In genomic region chr7:37450035-37450434, GRCh38 we compare ENCODE assay signal across 15 cellular contexts. TPM values are rescaled to one million over a fixed set of nuclear protein-coding genes. Genes with fewer than 3 reads are reported as not detected.
DNase-seq lines count a peak whose midpoint lies in the region; ATAC-seq and TF ChIP-seq lines count a peak whose summit lies in the region.
"Had no signal": no experiment of that assay in that cellular context is flagged by ENCODE, and none has a peak within 500 bp of the region (broad histone marks: within the 10 kb centered on the region; RNA-seq: fewer than 3 reads in every experiment).

No MANE protein-coding gene starts in this region.

- DNase-seq in activated CD4-positive, alpha-beta memory T cell treated with anti-CD3 and anti-CD28 coated beads for 36 hours: no peak
- DNase-seq in activated CD4-positive, alpha-beta memory T cell treated with anti-CD3 and anti-CD28 coated beads, Interleukin-2, amount 10 ng/mL, durations not matched to agents 7 days and 5 days: no peak
- DNase-seq in NCI-H524 (lab: John Stamatoyannopoulos, UW): peak; percentile 42 to 85
- no peak for DNase-seq in spleen
- no peak for DNase-seq in right lobe of liver
- no peak for DNase-seq in aorta
- DNase-seq: activated CD4-positive, alpha-beta T cell treated with anti-CD3 and anti-CD28 coated beads for 1 hour; activated gamma-delta T cell treated with Interleukin-2 at 50 U/mL for 16 hours; gastrocnemius medialis; NCI-H345; OCI-M1; ovary; small intestine had no signal

- H3K27me3 ChIP-seq in spleen (replicated peaks in 1 of 7) (no peaks in the 10 kb centered on the region), right lobe of liver (no peaks in the 10 kb centered on the region), aorta (ENCODE audit: control insufficient read depth in 1 of 2, insufficient read depth in 2 of 2, low read length in 1 of 2) (no peaks in the 10 kb centered on the region)
- H3K27me3 ChIP-seq: ovary had no signal

- ATAC-seq in GM18520 (IDR thresholded peaks at IDR 0.05; ENCODE audit: unreplicated experiment): no peak
- ATAC-seq in right lobe of liver: no peak
- ATAC-seq in aorta (ENCODE audit: low FRiP score): no peak
- ATAC-seq: gastrocnemius medialis had no signal

- H3K4me3 Mint-ChIP-seq in activated CD4-positive, alpha-beta memory T cell treated with anti-CD3 and anti-CD28 coated beads for 36 hours: peak overlapping the region; percentile 22
- no peak overlapping the region for H3K4me3 Mint-ChIP-seq in activated CD4-positive, alpha-beta memory T cell treated with anti-CD3 and anti-CD28 coated beads, Interleukin-2, amount 10 ng/mL, durations not matched to agents 7 days and 5 days
- peak overlapping the region in 4 of 5 experiments; percentile 23 to 98 (median 94) for H3K4me3 Mint-ChIP-seq in brain

- TF ChIP-seq CTCF in brain (conservative IDR thresholded peaks at IDR 0.05): no peak
- TF ChIP-seq CTCF in spleen (IDR thresholded peaks at IDR 0.05 in 8 of 11, conservative IDR thresholded peaks at IDR 0.05 in 3 of 11): no peak
- no peak for TF ChIP-seq CTCF in right lobe of liver (IDR thresholded peaks at IDR 0.05)

- 87 to 97% (median 91%) methylated on average over 3 of the region's 3 CpGs for WGBS in spleen, 5 donors
- 82% methylated on average over 3 of the region's 3 CpGs for WGBS in right lobe of liver (ENCODE audit: insufficient coverage, low coverage, low lambda C conversion rate, missing lambda C conversion rate)
- WGBS in aorta, 2 donors: 92 to 93% methylated on average over 3 of the region's 3 CpGs

- H3K9me3 ChIP-seq in spleen (no peaks in the 10 kb centered on the region), right lobe of liver (no peaks in the 10 kb centered on the region), aorta (ENCODE audit: control insufficient read depth, low read length) (no peaks in the 10 kb centered on the region)
- H3K9me3 ChIP-seq: gastrocnemius medialis, ovary had no signal

- H3K27me3 Mint-ChIP-seq in activated CD4-positive, alpha-beta memory T cell treated with anti-CD3 and anti-CD28 coated beads for 36 hours: peaks cover 1% of the 10 kb centered on the region
- H3K27me3 Mint-ChIP-seq in activated CD4-positive, alpha-beta memory T cell treated with anti-CD3 and anti-CD28 coated beads, Interleukin-2, amount 10 ng/mL, durations not matched to agents 7 days and 5 days: peaks cover 3% of the 10 kb centered on the region
- peaks cover 26% of the 10 kb centered on the region for H3K27me3 Mint-ChIP-seq in brain

- H3K36me3 ChIP-seq in spleen (peaks cover 0 to 4% (median 0%) of the 10 kb centered on the region in 6 donors), right lobe of liver (no peaks in the 10 kb centered on the region), aorta (ENCODE audit: control insufficient read depth in 1 of 2, insufficient read depth in 2 of 2, low read length in 1 of 2) (no peaks in the 10 kb centered on the region)
- H3K36me3 ChIP-seq: gastrocnemius medialis, ovary had no signal

- peaks cover 10% of the 10 kb centered on the region for H3K36me3 Mint-ChIP-seq in activated CD4-positive, alpha-beta memory T cell treated with anti-CD3 and anti-CD28 coated beads for 36 hours
- peaks cover 18% of the 10 kb centered on the region for H3K36me3 Mint-ChIP-seq in activated CD4-positive, alpha-beta memory T cell treated with anti-CD3 and anti-CD28 coated beads, Interleukin-2, amount 10 ng/mL, durations not matched to agents 7 days and 5 days (ENCODE audit: low read depth)
- no peaks in the 10 kb centered on the region for H3K36me3 Mint-ChIP-seq in brain

- intact Hi-C loops in activated CD4-positive, alpha-beta memory T cell treated with anti-CD3 and anti-CD28 coated beads for 36 hours (cut with micrococcal nuclease): loop anchor here (5.0 kb wide), 1 partner anchor 47 kb away; no protein-coding TSS in a partner anchor
- intact Hi-C loops in spleen (cut with DNase I; ENCODE audit: low total_unique reads): no loop called here
- intact Hi-C loops in right lobe of liver (cut with DNase I): no loop called here
- intact Hi-C loops in aorta (cut with DNase I): no loop called here

- H3K27ac ChIP-seq in spleen (peak overlapping the region in 6 of 8 donors; percentile 76 to 99 (median 98)), right lobe of liver (no peak overlapping the region), aorta (ENCODE audit: low read depth in 1 of 2, low read length in 2 of 2) (no peak overlapping the region)
- H3K27ac ChIP-seq: ovary had no signal

- peaks cover 32% of the 10 kb centered on the region for H3K4me1 Mint-ChIP-seq in activated CD4-positive, alpha-beta memory T cell treated with anti-CD3 and anti-CD28 coated beads for 36 hours (ENCODE audit: low read depth)
- peaks cover 48% of the 10 kb centered on the region for H3K4me1 Mint-ChIP-seq in activated CD4-positive, alpha-beta memory T cell treated with anti-CD3 and anti-CD28 coated beads, Interleukin-2, amount 10 ng/mL, durations not matched to agents 7 days and 5 days
- peaks cover 37% of the 10 kb centered on the region for H3K4me1 Mint-ChIP-seq in brain

- POLR2A ChIA-PET in activated CD4-positive, alpha-beta memory T cell treated with anti-CD3 and anti-CD28 coated beads for 36 hours (lab: Charles Lee): interaction anchor here (5.5 kb wide), 1 partner anchor 95 kb away, joined by 55 read pairs; no protein-coding TSS in a partner anchor
- POLR2A ChIA-PET in activated CD4-positive, alpha-beta memory T cell treated with anti-CD3 and anti-CD28 coated beads, Interleukin-2, amount 10 ng/mL, durations not matched to agents 7 days and 5 days (lab: Charles Lee): interaction anchor here (0.8 to 5.6 kb wide), 6 partner anchors 11 to 195 kb away, joined by 3 to 56 read pairs (median 8); no protein-coding TSS in a partner anchor

- no peak for TF ChIP-seq POLR2A in spleen (IDR thresholded peaks at IDR 0.05)
- TF ChIP-seq POLR2A in right lobe of liver (IDR thresholded peaks at IDR 0.05): no peak

- H3K27ac Mint-ChIP-seq in activated CD4-positive, alpha-beta memory T cell treated with anti-CD3 and anti-CD28 coated beads for 36 hours: no peak overlapping the region
- H3K27ac Mint-ChIP-seq in activated CD4-positive, alpha-beta memory T cell treated with anti-CD3 and anti-CD28 coated beads, Interleukin-2, amount 10 ng/mL, durations not matched to agents 7 days and 5 days: no peak overlapping the region
- no peak overlapping the region for H3K27ac Mint-ChIP-seq in brain

- no peaks in the 10 kb centered on the region for H3K9me3 Mint-ChIP-seq in activated CD4-positive, alpha-beta memory T cell treated with anti-CD3 and anti-CD28 coated beads for 36 hours
- H3K9me3 Mint-ChIP-seq in activated CD4-positive, alpha-beta memory T cell treated with anti-CD3 and anti-CD28 coated beads, Interleukin-2, amount 10 ng/mL, durations not matched to agents 7 days and 5 days: peaks cover 5% of the 10 kb centered on the region
- H3K9me3 Mint-ChIP-seq in brain: peaks cover 0 to 10% (median 3%) of the 10 kb centered on the region in 5 experiments

- H3K4me3 ChIP-seq in spleen (no peak overlapping the region), right lobe of liver (no peak overlapping the region), aorta (ENCODE audit: low read length in 2 of 2) (no peak overlapping the region)
- H3K4me3 ChIP-seq: ovary had no signal

- H3K4me1 ChIP-seq in spleen: peaks cover 11 to 41% (median 37%) of the 10 kb centered on the region in 6 donors
- H3K4me1 ChIP-seq in right lobe of liver: peaks cover 0 to 18% (median 4%) of the 10 kb centered on the region in 4 donors
- no peaks in the 10 kb centered on the region for H3K4me1 ChIP-seq in aorta (ENCODE audit: control insufficient read depth in 1 of 2, insufficient read depth in 2 of 2, low read length in 2 of 2)
- H3K4me1 ChIP-seq: gastrocnemius medialis had no signal

- CTCF ChIA-PET in activated CD4-positive, alpha-beta memory T cell treated with anti-CD3 and anti-CD28 coated beads for 36 hours (lab: Charles Lee): interaction anchor here (0.7 to 4.4 kb wide), 18 partner anchors 9 to 268 kb away, joined by 3 to 69 read pairs (median 4); no protein-coding TSS in a partner anchor
- CTCF ChIA-PET in activated CD4-positive, alpha-beta memory T cell treated with anti-CD3 and anti-CD28 coated beads, Interleukin-2, amount 10 ng/mL, durations not matched to agents 7 days and 5 days (lab: Charles Lee): interaction anchor here (0.8 to 3.4 kb wide), 17 partner anchors 10 to 241 kb away, joined by 3 to 25 read pairs (median 4); no protein-coding TSS in a partner anchor

RNA-seq across cellular contexts. Expression of gene ELMO1, which starts 1.4 kb away (rescaled TPM):
- total RNA-seq in activated CD4-positive, alpha-beta memory T cell treated with anti-CD3 and anti-CD28 coated beads for 36 hours: 10 to 100 TPM; 88.7 to 93.3 TPM
- total RNA-seq in activated CD4-positive, alpha-beta memory T cell treated with anti-CD3 and anti-CD28 coated beads, Interleukin-2, amount 10 ng/mL, durations not matched to agents 7 days and 5 days: 100 to 1,000 TPM; 100 to 102 TPM
- 76.4 TPM for polyA plus RNA-seq in brain (ENCODE audit: insufficient read depth, low read depth, low replicate concordance)
- total RNA-seq in spleen: 100 to 1,000 TPM; 137 to 494 (median 229) TPM
- 10 to 100 TPM; 26.0 to 39.4 (median 26.5) TPM for polyA plus RNA-seq in spleen
- 10 to 100 TPM; 18.4 to 55.4 (median 25.1) TPM for total RNA-seq in right lobe of liver
- total RNA-seq in aorta: 10 to 100 TPM; 38.8 to 86.9 TPM
- polyA plus RNA-seq in aorta: 10 to 100 TPM in 1 of 2 donors, 1 to 10 TPM in 1; 1.8 to 10.9 TPM

Comparison
In these comparisons a context has a peak if more than half of its experiments do, and no peak if none do; other contexts are left out.
1. DNase-seq: peak in NCI-H524 (2 of 2); none in activated CD4-positive, alpha-beta memory T cell treated with anti-CD3 and anti-CD28 coated beads for 36 hours (single experiment), activated CD4-positive, alpha-beta memory T cell treated with anti-CD3 and anti-CD28 coated beads, Interleukin-2, amount 10 ng/mL, durations not matched to agents 7 days and 5 days (single experiment), spleen (single experiment), right lobe of liver (0 of 3) and aorta (0 of 2).
2. H3K27ac ChIP-seq: peak in spleen (6 of 8); none in right lobe of liver (0 of 3) and aorta (0 of 2).